Comparison of ENCODE assay signal across 26 cellular contexts in the genomic region with DNA sequence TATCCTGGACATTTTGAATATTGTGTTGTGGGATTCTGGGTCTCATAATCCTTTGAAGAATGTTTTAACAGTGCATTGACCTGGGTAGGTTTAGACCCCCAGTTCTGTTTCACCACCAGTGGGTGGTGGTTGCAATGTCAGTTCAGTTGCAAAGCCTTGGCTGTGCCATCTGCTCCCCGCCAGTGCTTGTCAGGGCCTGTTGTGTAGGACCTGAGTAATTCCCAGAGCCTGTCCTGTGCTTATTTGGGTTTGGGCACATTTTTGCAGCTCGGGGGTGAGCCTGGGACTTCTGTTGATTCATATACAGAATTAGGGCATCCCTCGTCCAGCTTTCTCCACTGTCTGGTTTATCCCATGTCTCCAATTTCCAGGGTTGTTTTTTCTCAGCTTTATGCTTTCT.
"Had no signal": no experiment of that assay in that cellular context is flagged by ENCODE, and none has a peak within 500 bp of the region (broad histone marks: within the 10 kb centered on the region; RNA-seq: fewer than 3 reads in every experiment).

No MANE protein-coding gene starts in this region.

- H3K9me3 Mint-ChIP-seq: natural killer cell had no signal

- H3K27me3 ChIP-seq: hepatocyte, left lung, neutrophil, ovary, spleen, upper lobe of left lung had no signal

- H3K36me3 ChIP-seq: neutrophil, ovary, prostate gland, upper lobe of left lung had no signal

- H3K9me3 ChIP-seq: neutrophil, ovary, prostate gland had no signal

- ATAC-seq: activated CD4-positive, alpha-beta T cell treated with anti-CD3 and anti-CD28 coated beads for 36 hours; activated T-cell treated with anti-CD3 and anti-CD28 coated beads, Interleukin-2, amount 50 U/mL, for 4 hours; left lung; natural killer cell; stimulated activated naive CD8-positive, alpha-beta T cell treated with anti-CD3 and anti-CD28 coated beads, Interleukin-15, Interleukin-2, amounts not matched to agents 100 U/mL and 50 U/mL, for 24 hours; WTC11 had no signal

- H3K4me3 Mint-ChIP-seq: activated CD4-positive, alpha-beta T cell treated with anti-CD3 and anti-CD28 coated beads for 36 hours; activated naive CD8-positive, alpha-beta T cell treated with anti-CD3 and anti-CD28 coated beads for 36 hours; activated T-cell treated with anti-CD3 and anti-CD28 coated beads, Interleukin-2, amount 50 U/mL, for 4 hours; endodermal cell; immature natural killer cell; mesothelial cell of epicardium; natural killer cell; WTC11 had no signal

- H3K27ac Mint-ChIP-seq: activated CD4-positive, alpha-beta T cell treated with anti-CD3 and anti-CD28 coated beads for 36 hours; activated naive CD8-positive, alpha-beta T cell treated with anti-CD3 and anti-CD28 coated beads for 36 hours; endodermal cell; immature natural killer cell; mesothelial cell of epicardium; natural killer cell had no signal

- H3K27me3 Mint-ChIP-seq: activated CD4-positive, alpha-beta T cell treated with anti-CD3 and anti-CD28 coated beads for 36 hours; activated naive CD8-positive, alpha-beta T cell treated with anti-CD3 and anti-CD28 coated beads for 36 hours had no signal

- H3K4me1 Mint-ChIP-seq: mesothelial cell of epicardium had no signal

- H3K4me3 ChIP-seq: hepatocyte, left lung, ovary, prostate gland, spleen, upper lobe of left lung had no signal

- DNase-seq: activated CD4-positive, alpha-beta T cell treated with anti-CD3 and anti-CD28 coated beads for 36 hours; activated CD4-positive, alpha-beta T cell treated with anti-CD3 and anti-CD28 coated beads, Interleukin-2, amount 50 U/mL, for 48 hours; activated CD8-positive, alpha-beta memory T cell treated with anti-CD3 and anti-CD28 coated beads, Interleukin-2, amount 50 U/mL, for 48 hours; activated naive CD4-positive, alpha-beta T cell treated with Interleukin-2 at 50 U/mL for 16 hours; activated naive CD8-positive, alpha-beta T cell treated with anti-CD3 and anti-CD28 coated beads for 36 hours; activated T-cell treated with anti-CD3 and anti-CD28 coated beads, Interleukin-2, amount 50 U/mL, for 4 hours; cortex of kidney; endodermal cell; erythroblast; foreskin melanocyte; glutamatergic neuron; immature natural killer cell; kidney glomerular epithelial cell; left lung; natural killer cell; ovary; spleen; stimulated activated CD4-positive, alpha-beta T cell treated with anti-CD3 and anti-CD28 coated beads, Interleukin-4, amount 100 ng/mL, for 1 hour; stimulated activated naive CD8-positive, alpha-beta T cell treated with anti-CD3 and anti-CD28 coated beads, Interleukin-15, Interleukin-2, amounts not matched to agents 100 U/mL and 50 U/mL, for 24 hours; T-helper 9 cell; upper lobe of left lung had no signal

- H3K4me2 ChIP-seq: hepatocyte had no signal

- H3K4me1 ChIP-seq: prostate gland had no signal

- H3K36me3 Mint-ChIP-seq: natural killer cell had no signal

- H2AFZ ChIP-seq: hepatocyte had no signal

- H3K27ac ChIP-seq: hepatocyte, left lung, neutrophil, ovary, prostate gland, spleen, upper lobe of left lung had no signal
